ENCODE assay signal across 2 cellular contexts in the genomic region with DNA sequence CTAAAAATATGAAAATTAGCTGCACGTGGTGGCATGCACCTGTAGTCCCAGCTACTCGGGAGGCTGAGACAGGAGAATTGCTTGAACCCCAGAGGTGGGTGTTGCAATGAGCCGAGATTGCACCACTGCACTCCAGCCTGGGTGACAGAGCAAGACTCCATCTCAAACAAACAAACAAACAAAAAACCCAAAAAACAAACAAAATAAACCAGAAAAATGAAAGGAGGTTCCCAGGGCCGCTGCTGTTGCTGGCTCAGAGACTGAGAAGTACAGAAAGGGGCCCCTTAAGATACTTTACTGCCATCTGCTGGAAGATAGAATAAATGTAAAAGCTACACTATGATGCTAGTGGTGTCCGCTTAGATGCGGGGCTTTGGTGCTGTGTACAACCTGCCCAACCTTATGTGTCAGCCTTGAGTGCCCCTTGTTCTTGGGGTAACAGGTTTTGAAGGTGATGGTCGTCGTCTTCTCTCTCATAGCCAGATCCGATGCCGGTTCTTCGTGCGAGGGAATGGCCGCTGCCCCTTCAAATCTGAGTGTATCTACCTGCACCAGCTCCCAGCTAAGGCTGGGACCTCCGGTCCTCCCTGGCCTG.
TF ChIP-seq lines count a peak whose summit lies in the region.

No MANE protein-coding gene starts in this region.

TF ChIP-seq in GM23338, 12 proteins besides CTCF, POLR2A, EP300 and RAD21 (continues in another document):
- no peak for TF ChIP-seq ZNF462 (CRISPR knock-in tag; IDR thresholded peaks at IDR 0.05)
- TF ChIP-seq EZH2 (IDR thresholded peaks at IDR 0.05; ENCODE audit: low read depth, unreplicated experiment): no peak
- no peak for TF ChIP-seq ZNF114 (CRISPR knock-in tag; IDR thresholded peaks at IDR 0.05)
- TF ChIP-seq, protein P1, sequence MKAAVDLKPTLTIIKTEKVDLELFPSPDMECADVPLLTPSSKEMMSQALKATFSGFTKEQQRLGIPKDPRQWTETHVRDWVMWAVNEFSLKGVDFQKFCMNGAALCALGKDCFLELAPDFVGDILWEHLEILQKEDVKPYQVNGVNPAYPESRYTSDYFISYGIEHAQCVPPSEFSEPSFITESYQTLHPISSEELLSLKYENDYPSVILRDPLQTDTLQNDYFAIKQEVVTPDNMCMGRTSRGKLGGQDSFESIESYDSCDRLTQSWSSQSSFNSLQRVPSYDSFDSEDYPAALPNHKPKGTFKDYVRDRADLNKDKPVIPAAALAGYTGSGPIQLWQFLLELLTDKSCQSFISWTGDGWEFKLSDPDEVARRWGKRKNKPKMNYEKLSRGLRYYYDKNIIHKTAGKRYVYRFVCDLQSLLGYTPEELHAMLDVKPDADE (IDR thresholded peaks at IDR 0.05): no peak
- TF ChIP-seq ZNF331 (CRISPR knock-in tag; IDR thresholded peaks at IDR 0.05; ENCODE audit: low read depth): no peak
- TF ChIP-seq POLR2AphosphoS5 (IDR thresholded peaks at IDR 0.05; ENCODE audit: low read depth): no peak
- no peak for TF ChIP-seq CREB1 (CRISPR knock-in tag; IDR thresholded peaks at IDR 0.05; ENCODE audit: low read depth)
- TF ChIP-seq STAT1 (IDR thresholded peaks at IDR 0.05; ENCODE audit: unreplicated experiment): no peak
- TF ChIP-seq JUNB (IDR thresholded peaks at IDR 0.05; ENCODE audit: unreplicated experiment): no peak
- no peak for TF ChIP-seq EZH2phosphoT487 (IDR thresholded peaks at IDR 0.05; ENCODE audit: unreplicated experiment)

TF ChIP-seq in liver, 16 proteins besides CTCF, POLR2A, EP300 and RAD21 (continued from another document):
- TF ChIP-seq, protein P2, sequence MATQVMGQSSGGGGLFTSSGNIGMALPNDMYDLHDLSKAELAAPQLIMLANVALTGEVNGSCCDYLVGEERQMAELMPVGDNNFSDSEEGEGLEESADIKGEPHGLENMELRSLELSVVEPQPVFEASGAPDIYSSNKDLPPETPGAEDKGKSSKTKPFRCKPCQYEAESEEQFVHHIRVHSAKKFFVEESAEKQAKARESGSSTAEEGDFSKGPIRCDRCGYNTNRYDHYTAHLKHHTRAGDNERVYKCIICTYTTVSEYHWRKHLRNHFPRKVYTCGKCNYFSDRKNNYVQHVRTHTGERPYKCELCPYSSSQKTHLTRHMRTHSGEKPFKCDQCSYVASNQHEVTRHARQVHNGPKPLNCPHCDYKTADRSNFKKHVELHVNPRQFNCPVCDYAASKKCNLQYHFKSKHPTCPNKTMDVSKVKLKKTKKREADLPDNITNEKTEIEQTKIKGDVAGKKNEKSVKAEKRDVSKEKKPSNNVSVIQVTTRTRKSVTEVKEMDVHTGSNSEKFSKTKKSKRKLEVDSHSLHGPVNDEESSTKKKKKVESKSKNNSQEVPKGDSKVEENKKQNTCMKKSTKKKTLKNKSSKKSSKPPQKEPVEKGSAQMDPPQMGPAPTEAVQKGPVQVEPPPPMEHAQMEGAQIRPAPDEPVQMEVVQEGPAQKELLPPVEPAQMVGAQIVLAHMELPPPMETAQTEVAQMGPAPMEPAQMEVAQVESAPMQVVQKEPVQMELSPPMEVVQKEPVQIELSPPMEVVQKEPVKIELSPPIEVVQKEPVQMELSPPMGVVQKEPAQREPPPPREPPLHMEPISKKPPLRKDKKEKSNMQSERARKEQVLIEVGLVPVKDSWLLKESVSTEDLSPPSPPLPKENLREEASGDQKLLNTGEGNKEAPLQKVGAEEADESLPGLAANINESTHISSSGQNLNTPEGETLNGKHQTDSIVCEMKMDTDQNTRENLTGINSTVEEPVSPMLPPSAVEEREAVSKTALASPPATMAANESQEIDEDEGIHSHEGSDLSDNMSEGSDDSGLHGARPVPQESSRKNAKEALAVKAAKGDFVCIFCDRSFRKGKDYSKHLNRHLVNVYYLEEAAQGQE (IDR thresholded peaks at IDR 0.05): no peak
- no peak for TF ChIP-seq MAX (IDR thresholded peaks at IDR 0.05)
- peak in 1 of 2 donors; percentile 4 for TF ChIP-seq HNF4A (conservative IDR thresholded peaks at IDR 0.05)
